In the genomic region with DNA sequence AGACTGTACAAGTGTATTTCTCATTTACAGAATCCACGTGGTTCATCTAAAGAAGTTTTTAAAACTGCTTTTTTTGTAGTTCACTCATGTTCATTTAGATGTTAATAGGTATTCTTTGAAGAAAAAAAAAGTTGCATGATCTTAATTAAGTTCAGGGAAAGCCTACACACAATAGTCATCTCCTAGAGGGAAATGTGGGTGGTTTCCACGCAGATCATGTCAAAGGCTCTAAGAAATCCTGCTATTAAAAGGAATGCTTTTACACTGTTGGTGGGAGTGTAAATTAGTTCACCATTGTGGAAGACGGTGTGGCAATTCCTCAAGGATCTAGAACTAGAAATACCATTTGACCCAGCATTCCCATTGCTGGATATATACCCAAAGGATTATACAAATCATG, we compare ENCODE assay signal across 34 cellular contexts.
"Had no signal": no experiment of that assay in that cellular context is flagged by ENCODE, and none has a peak within 500 bp of the region (broad histone marks: within the 10 kb centered on the region; RNA-seq: fewer than 3 reads in every experiment).

No MANE protein-coding gene starts in this region.

- H3K27me3 ChIP-seq: MG63 had no signal

- H3K9me3 ChIP-seq: MG63 had no signal

- H3K27ac ChIP-seq: KMS-11 had no signal

- H3K9ac ChIP-seq: KMS-11 had no signal

- H3K4me2 ChIP-seq: KMS-11 had no signal

- H3K4me3 ChIP-seq: MG63 had no signal

- DNase-seq: Karpas-422, Kasumi-1, MG63, MM.1S, MV-4-11, NCI-H1048, NCI-H1092, NCI-H1092 treated with DMSO at 0.1 percent for 48 hours, NCI-H1105, NCI-H1417, NCI-H1417 treated with DMSO at 0.1 percent for 48 hours, NCI-H1436, NCI-H1436 treated with DMSO at 0.1 percent for 48 hours, NCI-H146, NCI-H1694, NCI-H1694 treated with DMSO at 0.1 percent for 48 hours, NCI-H187, NCI-H187 treated with DMSO at 0.1 percent for 48 hours, NCI-H1930, NCI-H2029, NCI-H2029 treated with DMSO at 0.1 percent for 48 hours, NCI-H2081, NCI-H2081 treated with DMSO at 0.1 percent for 48 hours, NCI-H2107, NCI-H2171, NCI-H2171 treated with DMSO at 0.1 percent for 48 hours, NCI-H2227 treated with DMSO at 0.1 percent for 48 hours, NCI-H226, NCI-H345, NCI-H446, NCI-H446 treated with DMSO at 0.1 percent for 48 hours, NCI-H510A, NCI-H510A treated with DMSO at 0.1 percent for 48 hours had no signal

- H3K36me3 ChIP-seq: MG63 had no signal
